In the genomic region with DNA sequence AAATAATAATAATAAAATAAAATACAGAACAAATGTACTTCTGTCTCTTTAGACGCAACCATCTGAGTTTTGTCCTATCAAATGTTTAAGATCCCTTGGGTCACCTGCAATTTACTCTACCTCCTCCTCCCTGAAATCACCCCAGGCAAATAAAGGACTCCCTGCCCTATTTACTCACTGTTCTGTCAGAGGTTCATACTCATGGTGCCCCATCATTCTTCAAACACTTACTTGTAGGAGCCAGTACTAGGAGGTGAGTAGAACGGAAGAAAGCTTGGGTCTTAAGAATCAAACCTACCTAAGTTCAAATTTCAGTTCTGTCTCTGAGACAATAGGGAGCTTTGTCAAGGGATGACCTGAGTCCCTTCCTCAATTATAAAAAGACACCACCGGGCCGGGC, we compare ENCODE assay signal across 14 cellular contexts. TPM values are rescaled to one million over a fixed set of nuclear protein-coding genes. Genes with fewer than 3 reads are reported as not detected.
DNase-seq lines count a peak whose midpoint lies in the region; FAIRE-seq and TF ChIP-seq lines count a peak whose summit lies in the region.
"Had no signal": no experiment of that assay in that cellular context is flagged by ENCODE, and none has a peak within 500 bp of the region (broad histone marks: within the 10 kb centered on the region; RNA-seq: fewer than 3 reads in every experiment).

No MANE protein-coding gene starts in this region.

- H3K27ac ChIP-seq in astrocyte (ENCODE audit: low read depth, low read length), result no peak overlapping the region
- no peak overlapping the region for H3K27ac ChIP-seq in osteoblast (ENCODE audit: low read depth, low read length)
- H3K27ac ChIP-seq: gastroesophageal sphincter had no signal

- DNase-seq in activated T-cell treated with anti-CD3 and anti-CD28 coated beads, Interleukin-2, amount 50 U/mL, for 24 hours, result no peak
- DNase-seq in activated T-cell treated with anti-CD3 and anti-CD28 coated beads for 4 hours (no peak), astrocyte (ENCODE audit: low read depth) (no peak), osteoblast (ENCODE audit: insufficient read length, low spot score, missing footprints) (no peak), NCI-H526 treated with DMSO at 0.1 percent for 48 hours (lab: John Stamatoyannopoulos, UW) (no peak), RPMI8226 (no peak)
- DNase-seq: activated effector memory CD4-positive, alpha-beta T cell treated with Interleukin-2 at 50 U/mL for 16 hours; EL; NCI-H2171 treated with DMSO at 0.1 percent for 48 hours had no signal

- H3K27me3 ChIP-seq in astrocyte (ENCODE audit: insufficient read depth, low read length), result no peaks in the 10 kb centered on the region
- no peaks in the 10 kb centered on the region for H3K27me3 ChIP-seq in osteoblast (ENCODE audit: insufficient read depth, low read length)
- H3K27me3 ChIP-seq: gastroesophageal sphincter had no signal

- H3K4me1 Mint-ChIP-seq in activated T-cell treated with anti-CD3 and anti-CD28 coated beads, Interleukin-2, amount 50 U/mL, for 24 hours (ENCODE audit: low read depth), result peaks cover 39% of the 10 kb centered on the region
- peaks cover 23% of the 10 kb centered on the region for H3K4me1 Mint-ChIP-seq in astrocyte (ENCODE audit: low read depth, unreplicated experiment)

- FAIRE-seq in astrocyte (lab: Jason Lieb, UNC), result no peak
- FAIRE-seq: colon, TTC549 had no signal

- H2AFZ ChIP-seq in astrocyte (ENCODE audit: low read depth, low read length) (no peak overlapping the region), osteoblast (ENCODE audit: low read length) (no peak overlapping the region)

- H4K20me1 ChIP-seq in astrocyte (ENCODE audit: insufficient read depth, low read length) (peaks cover 74% of the 10 kb centered on the region), osteoblast (ENCODE audit: insufficient read depth, low read length) (peaks cover 43% of the 10 kb centered on the region)

- H3K27me3 Mint-ChIP-seq in activated T-cell treated with anti-CD3 and anti-CD28 coated beads, Interleukin-2, amount 50 U/mL, for 24 hours, result no peaks in the 10 kb centered on the region
- no peaks in the 10 kb centered on the region for H3K27me3 Mint-ChIP-seq in astrocyte (ENCODE audit: low read depth, unreplicated experiment)

- H3K36me3 Mint-ChIP-seq in activated T-cell treated with anti-CD3 and anti-CD28 coated beads, Interleukin-2, amount 50 U/mL, for 24 hours (ENCODE audit: low read depth), result peaks cover 71% of the 10 kb centered on the region
- H3K36me3 Mint-ChIP-seq in astrocyte (ENCODE audit: low read depth, unreplicated experiment), result peaks cover 16% of the 10 kb centered on the region

- no peaks in the 10 kb centered on the region for H3K9me3 Mint-ChIP-seq in activated T-cell treated with anti-CD3 and anti-CD28 coated beads, Interleukin-2, amount 50 U/mL, for 24 hours
- no peaks in the 10 kb centered on the region for H3K9me3 Mint-ChIP-seq in astrocyte (ENCODE audit: unreplicated experiment)

- H3K4me3 ChIP-seq in astrocyte (ENCODE audit: insufficient read depth, low read depth, low read length) (no peak overlapping the region), osteoblast (ENCODE audit: insufficient read depth, low read length) (no peak overlapping the region)

- H3K4me1 ChIP-seq in astrocyte (ENCODE audit: insufficient read depth, low read length) (peaks cover 20% of the 10 kb centered on the region), osteoblast (ENCODE audit: insufficient read depth, low read length) (peaks cover 23% of the 10 kb centered on the region)

- H3K4me3 Mint-ChIP-seq in activated T-cell treated with anti-CD3 and anti-CD28 coated beads, Interleukin-2, amount 50 U/mL, for 24 hours, result peak overlapping the region; percentile 94
- H3K4me3 Mint-ChIP-seq in astrocyte (ENCODE audit: unreplicated experiment), result peak overlapping the region; percentile 88

- H3K27ac Mint-ChIP-seq in activated T-cell treated with anti-CD3 and anti-CD28 coated beads, Interleukin-2, amount 50 U/mL, for 24 hours, result peak overlapping the region; percentile 92
- H3K27ac Mint-ChIP-seq in astrocyte (ENCODE audit: unreplicated experiment), result no peak overlapping the region

- H3K79me2 ChIP-seq in astrocyte (ENCODE audit: insufficient read depth, low read length), result peaks cover 81% of the 10 kb centered on the region
- H3K79me2 ChIP-seq in osteoblast (ENCODE audit: insufficient read depth, low read length), result peaks cover 84% of the 10 kb centered on the region

- H3K9ac ChIP-seq in astrocyte (ENCODE audit: low read length), result no peak overlapping the region

- H3K36me3 ChIP-seq in astrocyte (ENCODE audit: insufficient read depth, low read length) (peaks cover 15% of the 10 kb centered on the region), osteoblast (ENCODE audit: insufficient read depth, low read length) (peaks cover 29% of the 10 kb centered on the region)

- H3K4me2 ChIP-seq in astrocyte (ENCODE audit: low read length) (peak overlapping the region; percentile 99), osteoblast (ENCODE audit: insufficient read depth, low read length) (peak overlapping the region; percentile 98)

- TF ChIP-seq CTCF in astrocyte (IDR thresholded peaks at IDR 0.05; ENCODE audit: insufficient read depth, low read depth, low read length) (no peak), osteoblast (IDR thresholded peaks at IDR 0.05; ENCODE audit: extremely low read depth, low read depth, low read length) (no peak)

- H3K9me3 ChIP-seq in astrocyte (ENCODE audit: insufficient read depth, low read depth, low read length) (no peaks in the 10 kb centered on the region), osteoblast (ENCODE audit: low read depth, low read length) (no peaks in the 10 kb centered on the region)
- H3K9me3 ChIP-seq: gastroesophageal sphincter had no signal

RNA-seq across cellular contexts. Expression of a gene that starts 3.8 kb away (rescaled TPM):
- total RNA-seq in astrocyte, result 50.3 and 50.8 TPM in 2 replicates
- 26.5 and 31.5 TPM in 2 replicates for total RNA-seq in osteoblast

RNA-seq across cellular contexts. Expression of a gene that starts 8.1 kb away (rescaled TPM):
- total RNA-seq in astrocyte, result not detected in 2 replicates
- total RNA-seq in osteoblast, result not detected in 2 replicates
- total RNA-seq: gastroesophageal sphincter, left lobe of liver, omental fat pad had no signal

RNA-seq across cellular contexts. Expression of a gene that starts 11.4 kb away (rescaled TPM):
- total RNA-seq in astrocyte (58.8 TPM in 2 replicates), osteoblast (30.9 and 32.9 TPM in 2 replicates)

RNA-seq across cellular contexts. Expression of a gene that starts 15.8 kb away (rescaled TPM):
- total RNA-seq in astrocyte (0.48 and 0.96 TPM in 2 replicates), osteoblast (0.29 TPM in 1 of 2 replicates, not detected in the other)

RNA-seq across cellular contexts. Expression of a gene that starts 28.7 kb away (rescaled TPM):
- total RNA-seq in astrocyte (16.0 and 19.5 TPM in 2 replicates), osteoblast (10.0 and 10.9 TPM in 2 replicates)
